In genomic region chr4:8474856-8475255, GRCh38 we compare ENCODE assay signal across 17 cellular contexts. TPM values are rescaled to one million over a fixed set of nuclear protein-coding genes. Genes with fewer than 3 reads are reported as not detected.
DNase-seq lines count a peak whose midpoint lies in the region; ATAC-seq and TF ChIP-seq lines count a peak whose summit lies in the region.
"Had no signal": no experiment of that assay in that cellular context is flagged by ENCODE, and none has a peak within 500 bp of the region (broad histone marks: within the 10 kb centered on the region; RNA-seq: fewer than 3 reads in every experiment).

No MANE protein-coding gene starts in this region.

- no peak overlapping the region for H4K91ac ChIP-seq in neuronal stem cell (ENCODE audit: low read depth, low read length, poor library complexity)

- DNase-seq in breast epithelium (ENCODE audit: low spot score in 2 of 2): no peak
- DNase-seq in mammary epithelial cell: no peak
- DNase-seq in neuronal stem cell (ENCODE audit: low spot score): no peak
- DNase-seq in stimulated activated effector memory CD8-positive, alpha-beta T cell treated with anti-CD3 and anti-CD28 coated beads, Interleukin-12 subunit alpha, Interleukin-12 subunit beta, amount 100 ng/mL, for 72 hours (ENCODE audit: low spot score in 2 of 2): no peak
- DNase-seq in sigmoid colon: no peak
- no peak for DNase-seq in NCI-H82 treated with DMSO at 0.1 percent for 48 hours (lab: John Stamatoyannopoulos, UW; ENCODE audit: unreplicated experiment)
- DNase-seq in body of pancreas: no peak
- no peak for DNase-seq in DMS 273 treated with DMSO at 0.1 percent for 48 hours (lab: John Stamatoyannopoulos, UW)
- DNase-seq: AML-193; C1 segment of cervical spinal cord; Calu3; CD4-positive, alpha-beta T cell; DMS79 had no signal

- H3K36me3 ChIP-seq in breast epithelium (no peaks in the 10 kb centered on the region), mammary epithelial cell (ENCODE audit: insufficient read depth, low read length) (no peaks in the 10 kb centered on the region), neuronal stem cell (replicated peaks in 1 of 2; ENCODE audit: control insufficient read depth in 2 of 2, insufficient read depth in 2 of 2, low read length in 2 of 2) (peaks cover 9 to 23% of the 10 kb centered on the region in 2 donors), sigmoid colon (peaks cover 0 to 29% (median 5%) of the 10 kb centered on the region in 4 donors), body of pancreas (replicated peaks in 1 of 2; ENCODE audit: insufficient read depth in 1 of 2, low read depth in 2 of 2) (peaks cover 0 to 2% of the 10 kb centered on the region in 2 donors)

- H3K9me3 Mint-ChIP-seq in stimulated activated effector memory CD8-positive, alpha-beta T cell treated with anti-CD3 and anti-CD28 coated beads, Interleukin-12 subunit alpha, Interleukin-12 subunit beta, amount 100 ng/mL, for 72 hours: no peaks in the 10 kb centered on the region
- H3K9me3 Mint-ChIP-seq: CD4-positive, alpha-beta T cell had no signal

- no peak overlapping the region for H2BK15ac ChIP-seq in neuronal stem cell (ENCODE audit: low read length)

- H3K4me2 ChIP-seq in mammary epithelial cell (ENCODE audit: insufficient read depth, low read depth, low read length) (no peak overlapping the region), neuronal stem cell (ENCODE audit: insufficient read depth, low read length, poor library complexity, severe bottlenecking) (no peak overlapping the region)

- dilution Hi-C loops in mammary epithelial cell (cut with HindIII; ENCODE audit: low sequenced_read_pairs): loop anchor here (25.0 kb wide), 1 partner anchor 437 kb away; no protein-coding TSS in a partner anchor

- TF ChIP-seq CTCF in breast epithelium (IDR thresholded peaks at IDR 0.05) (no peak), mammary epithelial cell (conservative IDR thresholded peaks at IDR 0.05 in 1 of 2, IDR thresholded peaks at IDR 0.05 in 1 of 2; ENCODE audit: extremely low read depth in 1 of 2, insufficient read depth in 1 of 2, low read depth in 1 of 2, low read length in 2 of 2) (no peak), sigmoid colon (IDR thresholded peaks at IDR 0.05) (no peak), body of pancreas (IDR thresholded peaks at IDR 0.05) (no peak)

- TF ChIP-seq EP300 in sigmoid colon (IDR thresholded peaks at IDR 0.05): no peak

- intact Hi-C loops in breast epithelium (cut with DNase I; ENCODE audit: low total_unique reads): loop anchor here (5.0 kb wide), 1 partner anchor 112 kb away; no protein-coding TSS in a partner anchor
- intact Hi-C loops in mammary epithelial cell (cut with micrococcal nuclease): no loop called here
- intact Hi-C loops in sigmoid colon (cut with DNase I): no loop called here
- intact Hi-C loops in body of pancreas (cut with DNase I): loop anchor here (5.0 kb wide), 1 partner anchor 72 kb away; no protein-coding TSS in a partner anchor

- H3K14ac ChIP-seq in neuronal stem cell (ENCODE audit: low read length): no peak overlapping the region

- no peaks in the 10 kb centered on the region for H4K20me1 ChIP-seq in mammary epithelial cell (ENCODE audit: insufficient read depth, low read length)

- no peaks in the 10 kb centered on the region for H3K9me3 ChIP-seq in breast epithelium
- no peaks in the 10 kb centered on the region for H3K9me3 ChIP-seq in mammary epithelial cell (replicated peaks; ENCODE audit: insufficient read depth, low read length)
- H3K9me3 ChIP-seq in neuronal stem cell (replicated peaks in 1 of 2; ENCODE audit: control insufficient read depth in 2 of 2, insufficient read depth in 1 of 2, low read depth in 1 of 2, low read length in 2 of 2): no peaks in the 10 kb centered on the region
- no peaks in the 10 kb centered on the region for H3K9me3 ChIP-seq in sigmoid colon
- no peaks in the 10 kb centered on the region for H3K9me3 ChIP-seq in body of pancreas

- H3K27me3 ChIP-seq in breast epithelium: no peaks in the 10 kb centered on the region
- no peaks in the 10 kb centered on the region for H3K27me3 ChIP-seq in mammary epithelial cell (ENCODE audit: insufficient read depth, low read length)
- H3K27me3 ChIP-seq in neuronal stem cell (ENCODE audit: control insufficient read depth in 3 of 3, insufficient read depth in 3 of 3, low read depth in 1 of 3, low read length in 3 of 3): no peaks in the 10 kb centered on the region
- no peaks in the 10 kb centered on the region for H3K27me3 ChIP-seq in sigmoid colon
- no peaks in the 10 kb centered on the region for H3K27me3 ChIP-seq in body of pancreas

- no peak overlapping the region for H3K9ac ChIP-seq in mammary epithelial cell (ENCODE audit: insufficient read depth, low read length)
- H3K9ac ChIP-seq in neuronal stem cell (ENCODE audit: low read depth, low read length, poor library complexity): no peak overlapping the region

- in situ Hi-C loops in mammary epithelial cell (cut with MboI; ENCODE audit: low sequenced_read_pairs in 2 of 2): loop anchor here in 1 of 2 donors (10.0 to 25.0 kb wide), 2 partner anchors 120 to 437 kb away; partner anchors contain the start of gene CPZ

- H3K36me3 Mint-ChIP-seq in stimulated activated effector memory CD8-positive, alpha-beta T cell treated with anti-CD3 and anti-CD28 coated beads, Interleukin-12 subunit alpha, Interleukin-12 subunit beta, amount 100 ng/mL, for 72 hours: peaks cover 26% of the 10 kb centered on the region

- ATAC-seq in stimulated activated effector memory CD8-positive, alpha-beta T cell treated with anti-CD3 and anti-CD28 coated beads, Interleukin-12 subunit alpha, Interleukin-12 subunit beta, amount 100 ng/mL, for 72 hours: no peak
- ATAC-seq in body of pancreas: no peak
- ATAC-seq: GM12878, HCT116, HepG2 had no signal

- no peak overlapping the region for H3K4me3 Mint-ChIP-seq in stimulated activated effector memory CD8-positive, alpha-beta T cell treated with anti-CD3 and anti-CD28 coated beads, Interleukin-12 subunit alpha, Interleukin-12 subunit beta, amount 100 ng/mL, for 72 hours
- H3K4me3 Mint-ChIP-seq: CD4-positive, alpha-beta T cell had no signal

- H2AFZ ChIP-seq in mammary epithelial cell (ENCODE audit: low read depth, low read length) (no peak overlapping the region), neuronal stem cell (ENCODE audit: low read length) (no peak overlapping the region)

- no TSS peak for BruUV-seq in mammary epithelial cell (replicated peaks; lab: Mats Ljungman, UMichigan)

- H4K8ac ChIP-seq in neuronal stem cell (ENCODE audit: low read depth, low read length): no peak overlapping the region

- H2BK5ac ChIP-seq in neuronal stem cell (ENCODE audit: low read length): peak overlapping the region; percentile 10

- peak overlapping the region; percentile 67 to 90 for H3K27ac ChIP-seq in breast epithelium
- no peak overlapping the region for H3K27ac ChIP-seq in mammary epithelial cell (ENCODE audit: insufficient read depth, low read depth, low read length)
- H3K27ac ChIP-seq in neuronal stem cell (replicated peaks; ENCODE audit: low read length): no peak overlapping the region
- peak overlapping the region in 2 of 4 donors; percentile 80 to 82 for H3K27ac ChIP-seq in sigmoid colon
- no peak overlapping the region for H3K27ac ChIP-seq in body of pancreas
- H3K27ac ChIP-seq: 22Rv1 had no signal

- CTCF ChIA-PET in mammary epithelial cell (lab: Charles Lee; ENCODE audit: low non-redundant PET): no interaction called here

- H3K27ac Mint-ChIP-seq in stimulated activated effector memory CD8-positive, alpha-beta T cell treated with anti-CD3 and anti-CD28 coated beads, Interleukin-12 subunit alpha, Interleukin-12 subunit beta, amount 100 ng/mL, for 72 hours: peak overlapping the region; percentile 64
- H3K27ac Mint-ChIP-seq: CD4-positive, alpha-beta T cell had no signal

- no peak overlapping the region for H3K4me3 ChIP-seq in breast epithelium
- no peak overlapping the region for H3K4me3 ChIP-seq in mammary epithelial cell (replicated peaks in 1 of 3; ENCODE audit: insufficient read depth in 1 of 3, low read depth in 2 of 3, low read length in 3 of 3)
- H3K4me3 ChIP-seq in neuronal stem cell (ENCODE audit: low read length in 2 of 2): no peak overlapping the region
- H3K4me3 ChIP-seq in sigmoid colon: no peak overlapping the region
- H3K4me3 ChIP-seq in body of pancreas: no peak overlapping the region
- H3K4me3 ChIP-seq: GM12878 had no signal

- no peak overlapping the region for H3K23ac ChIP-seq in neuronal stem cell (ENCODE audit: low read depth, low read length, poor library complexity)

- no peak overlapping the region for H2BK12ac ChIP-seq in neuronal stem cell (ENCODE audit: low read length)

- H2AK5ac ChIP-seq in neuronal stem cell (ENCODE audit: low read depth, low read length): no peak overlapping the region

- no peaks in the 10 kb centered on the region for H3K4me1 Mint-ChIP-seq in stimulated activated effector memory CD8-positive, alpha-beta T cell treated with anti-CD3 and anti-CD28 coated beads, Interleukin-12 subunit alpha, Interleukin-12 subunit beta, amount 100 ng/mL, for 72 hours

- no peaks in the 10 kb centered on the region for H3K79me2 ChIP-seq in mammary epithelial cell (ENCODE audit: insufficient read depth, low read length)

- no peak overlapping the region for H2BK120ac ChIP-seq in neuronal stem cell (ENCODE audit: low read depth, low read length)

- H3K79me1 ChIP-seq in neuronal stem cell (ENCODE audit: low read depth, low read length): peaks cover 8% of the 10 kb centered on the region

- TF ChIP-seq POLR2A in breast epithelium (IDR thresholded peaks at IDR 0.05) (no peak), sigmoid colon (IDR thresholded peaks at IDR 0.05) (no peak), body of pancreas (IDR thresholded peaks at IDR 0.05) (no peak)

- H3K4ac ChIP-seq in neuronal stem cell (ENCODE audit: low read length): no peak overlapping the region

- peaks cover 3 to 4% of the 10 kb centered on the region in 2 donors for H3K4me1 ChIP-seq in breast epithelium
- H3K4me1 ChIP-seq in mammary epithelial cell (ENCODE audit: insufficient read depth, low read length): no peaks in the 10 kb centered on the region
- H3K4me1 ChIP-seq in neuronal stem cell (ENCODE audit: control insufficient read depth in 2 of 2, insufficient read depth in 1 of 2, low read depth in 1 of 2, low read length in 2 of 2): peaks cover 3 to 20% of the 10 kb centered on the region in 2 donors
- H3K4me1 ChIP-seq in sigmoid colon: peaks cover 0 to 32% (median 29%) of the 10 kb centered on the region in 4 donors
- H3K4me1 ChIP-seq in body of pancreas: no peaks in the 10 kb centered on the region

- peak overlapping the region; percentile 11 for H3K18ac ChIP-seq in neuronal stem cell (ENCODE audit: low read length)

- 96% methylated on average over 11 of the region's 13 CpGs for WGBS in mammary epithelial cell (ENCODE audit: low coverage, missing lambda C conversion rate)
- WGBS in neuronal stem cell (ENCODE audit: extremely low coverage in 2 of 2, insufficient read length in 2 of 2, insufficient replicate concordance in 1 of 2), 2 donors: no CpG with 5 or more reads among the region's 13 CpGs
- WGBS in sigmoid colon, 2 donors: 96 to 98% methylated on average over 13 of the region's 13 CpGs
- 89 to 100% methylated on average over 3 to 13 of the region's 13 CpGs for WGBS in body of pancreas, 2 donors

RNA-seq across cellular contexts. Expression of gene TRMT44, which starts 34.3 kb away (rescaled TPM):
- total RNA-seq in breast epithelium (10 to 100 TPM; 24.6 to 47.7 (median 28.2) TPM), mammary epithelial cell (10 to 100 TPM; 18.5 to 20.3 TPM), sigmoid colon (10 to 100 TPM; 14.2 to 29.1 (median 17.0) TPM), body of pancreas (10 to 100 TPM; 13.2 to 60.0 TPM)
- polyA plus RNA-seq in mammary epithelial cell (6.3 TPM), sigmoid colon (1 to 10 TPM; 2.1 to 7.0 (median 5.4) TPM)
- 1.9 TPM for polyA minus RNA-seq in mammary epithelial cell
- 5.4 TPM for polyA plus RNA-seq in neuronal stem cell (2013, experiment 1 of 2)
- 4.4 TPM for polyA plus RNA-seq in neuronal stem cell (2013, experiment 2 of 2)

RNA-seq across cellular contexts. Expression of gene ACOX3, which starts 34.3 kb away (rescaled TPM):
- 10 to 100 TPM; 24.0 to 69.4 (median 47.9) TPM for total RNA-seq in breast epithelium
- 10 to 100 TPM; 19.6 to 94.0 TPM for total RNA-seq in mammary epithelial cell
- polyA plus RNA-seq in mammary epithelial cell: 4.4 TPM
- 43.7 TPM for polyA minus RNA-seq in mammary epithelial cell
- 7.3 TPM for polyA plus RNA-seq in neuronal stem cell (2013, experiment 1 of 2)
- 8.3 TPM for polyA plus RNA-seq in neuronal stem cell (2013, experiment 2 of 2)
- total RNA-seq in sigmoid colon: 10 to 100 TPM; 24.8 to 51.0 (median 29.4) TPM
- 10 to 100 TPM in 2 of 3 donors, 1 to 10 TPM in 1; 8.4 to 18.0 (median 16.9) TPM for polyA plus RNA-seq in sigmoid colon
- total RNA-seq in body of pancreas: 10 to 100 TPM; 18.4 to 23.4 TPM

Comparison
In these comparisons a context has a peak if more than half of its experiments do, and no peak if none do; other contexts are left out.
1. H3K27ac ChIP-seq: peak in breast epithelium (2 of 2); none in mammary epithelial cell (single experiment), neuronal stem cell (single experiment) and body of pancreas (0 of 4).
2. intact Hi-C loops: an anchor here in breast epithelium (5.0 kb wide) and body of pancreas (5.0 kb wide); none called in mammary epithelial cell and sigmoid colon.